In genomic region chr14:75427482-75428229, GRCh38 we compare ENCODE assay signal across 8 cellular contexts. TPM values are rescaled to one million over a fixed set of nuclear protein-coding genes. Genes with fewer than 3 reads are reported as not detected.
A peak's percentile ranks its signal among the peaks of the same experiment; 100 is the strongest.
DNase-seq lines count a peak whose midpoint lies in the region; ATAC-seq and TF ChIP-seq lines count a peak whose summit lies in the region.

Gene JDP2 (plus strand): TSS chr14:75428022. CDS start chr14:75437921, 9,899 bp downstream.

- H3K4me1 ChIP-seq in mesodermal cell (ENCODE audit: control insufficient read depth, insufficient read depth, low read length, poor library complexity, severe bottlenecking): peaks cover 22% of the 10 kb centered on the region

- H3K9me3 ChIP-seq in mesodermal cell (ENCODE audit: control insufficient read depth, low read length): peaks cover 5% of the 10 kb centered on the region

- WGBS in mesodermal cell (ENCODE audit: insufficient coverage in 2 of 2), 2 experiments: 1% methylated on average over 51 to 75 of the region's 93 CpGs

- peak; percentile 68 for DNase-seq in GM13976 (ENCODE audit: low spot score)
- DNase-seq in NCI-H748 treated with DMSO at 0.1 percent for 48 hours (lab: John Stamatoyannopoulos, UW): peak; percentile 28
- DNase-seq in activated T-cell treated with anti-CD3 and anti-CD28 coated beads for 4 hours: peak; percentile 24
- peak; percentile 80 for DNase-seq in epidermal melanocyte (ENCODE audit: insufficient read length, low spot score)
- peak; percentile 20 for DNase-seq in stimulated activated CD8-positive, alpha-beta memory T cell treated with anti-CD3 and anti-CD28 coated beads, Interleukin-7, amount 100 ng/mL, for 24 hours (ENCODE audit: low read depth)

- peak within 1 kb of the TSS; percentile 82 for H3K4me3 ChIP-seq in mesodermal cell (ENCODE audit: extremely low read depth, insufficient read depth, low read length, poor library complexity, severe bottlenecking)

- H3K27ac ChIP-seq in mesodermal cell (ENCODE audit: low read depth, low read length, severe bottlenecking): peak within 1 kb of the TSS; percentile 72

- in situ Hi-C loops in GM13976 (cut with MboI; ENCODE audit: low sequenced_read_pairs, unreplicated experiment): no loop called here

- peaks cover 14% of the 10 kb centered on the region for H3K36me3 ChIP-seq in mesodermal cell (ENCODE audit: control insufficient read depth, insufficient read depth, low read length)

- ATAC-seq in HG02798 (IDR thresholded peaks at IDR 0.05; ENCODE audit: poor library complexity, unreplicated experiment) (peak; percentile 47), HG02840 (IDR thresholded peaks at IDR 0.05; ENCODE audit: low FRiP score, unreplicated experiment) (no peak)

- TF ChIP-seq CTCF in GM13976 (IDR thresholded peaks at IDR 0.05; ENCODE audit: borderline replicate concordance, control extremely low read depth, extremely low read depth, insufficient read depth, missing control alignments): no peak

RNA-seq across cellular contexts. Expression of gene JDP2, which starts in this region (rescaled TPM):
- 49.0 TPM for polyA plus RNA-seq in mesodermal cell (2013, experiment 1 of 2)
- polyA plus RNA-seq in mesodermal cell (2013, experiment 2 of 2): 48.4 TPM

Comparison
In these comparisons a context has a peak if more than half of its experiments do, and no peak if none do; other contexts are left out.
1. DNase-seq: peak in every context shown above with its lines; median percentile 80 in epidermal melanocyte; 68 in GM13976; 28 in NCI-H748 treated with DMSO at 0.1 percent for 48 hours; 24 in activated T-cell treated with anti-CD3 and anti-CD28 coated beads for 4 hours; 20 in stimulated activated CD8-positive, alpha-beta memory T cell treated with anti-CD3 and anti-CD28 coated beads, Interleukin-7, amount 100 ng/mL, for 24 hours.